ENCODE assay signal across 1 cellular context in the genomic region with DNA sequence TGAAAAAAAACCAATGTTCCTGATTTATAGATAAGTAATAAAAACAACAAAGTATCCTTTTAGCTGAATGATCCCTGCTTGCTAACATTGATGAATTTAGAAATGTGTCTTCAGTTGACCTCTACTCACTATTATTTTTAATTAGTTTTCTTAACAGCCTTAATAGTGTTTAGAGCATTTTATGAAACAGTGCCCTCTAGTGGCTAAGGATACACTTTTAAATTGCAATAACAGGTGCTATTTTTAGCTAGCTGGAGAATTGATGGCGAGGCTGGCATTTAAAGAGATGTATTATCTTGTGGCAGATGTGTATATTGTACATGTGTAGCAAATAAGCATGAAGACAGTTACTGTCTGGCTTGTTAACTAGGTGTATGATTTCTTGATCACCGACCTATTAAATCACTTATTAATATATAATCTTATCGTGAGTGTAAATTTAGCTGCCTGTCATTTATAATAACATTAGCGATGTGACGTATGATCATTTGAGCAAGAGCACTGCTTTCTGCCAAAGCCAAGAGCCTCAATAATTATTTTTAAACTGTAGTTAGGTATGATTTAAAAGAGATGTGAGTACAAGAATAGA.
TF ChIP-seq lines count a peak whose summit lies in the region.

No MANE protein-coding gene starts in this region.

TF ChIP-seq in K562, 482 proteins besides CTCF, POLR2A, EP300 and RAD21 (continued from another document):
- TF ChIP-seq, protein P1, sequence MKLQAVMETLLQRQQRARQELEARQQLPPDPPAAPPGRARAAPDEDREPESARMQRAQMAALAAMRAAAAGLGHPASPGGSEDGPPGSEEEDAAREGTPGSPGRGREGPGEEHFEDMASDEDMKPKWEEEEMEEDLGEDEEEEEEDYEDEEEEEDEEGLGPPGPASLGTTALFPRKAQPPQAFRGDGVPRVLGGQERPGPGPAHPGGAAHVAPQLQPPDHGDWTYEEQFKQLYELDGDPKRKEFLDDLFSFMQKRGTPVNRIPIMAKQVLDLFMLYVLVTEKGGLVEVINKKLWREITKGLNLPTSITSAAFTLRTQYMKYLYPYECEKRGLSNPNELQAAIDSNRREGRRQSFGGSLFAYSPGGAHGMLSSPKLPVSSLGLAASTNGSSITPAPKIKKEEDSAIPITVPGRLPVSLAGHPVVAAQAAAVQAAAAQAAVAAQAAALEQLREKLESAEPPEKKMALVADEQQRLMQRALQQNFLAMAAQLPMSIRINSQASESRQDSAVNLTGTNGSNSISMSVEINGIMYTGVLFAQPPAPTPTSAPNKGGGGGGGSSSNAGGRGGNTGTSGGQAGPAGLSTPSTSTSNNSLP (IDR thresholded peaks at IDR 0.05; ENCODE audit: borderline replicate concordance, low read depth, low read length), result peak; percentile 49; the same call in 1 of the 2 replicates
- TF ChIP-seq MEF2A (IDR thresholded peaks at IDR 0.05; ENCODE audit: control insufficient read depth, low read depth, low read length) (peak; percentile 92), ZNF583 (CRISPR knock-in tag; IDR thresholded peaks at IDR 0.05) (no peak), SMC3 (conservative IDR thresholded peaks at IDR 0.05; ENCODE audit: insufficient read depth, low read depth, low read length) (peak; percentile 48; the same call in 1 of the 2 replicates), RBM34 (IDR thresholded peaks at IDR 0.05; ENCODE audit: borderline replicate concordance, insufficient read depth, low read length) (no peak), MEF2D (tag; conservative IDR thresholded peaks at IDR 0.05; ENCODE audit: low read depth) (peak; percentile 80), DACH1 (IDR thresholded peaks at IDR 0.05; ENCODE audit: partially characterized antibody) (peak; percentile 47)
